In genomic region chr9:132207839-132208615, GRCh38 we compare ENCODE assay signal across 24 cellular contexts. TPM values are rescaled to one million over a fixed set of nuclear protein-coding genes. Genes with fewer than 3 reads are reported as not detected.
DNase-seq lines count a peak whose midpoint lies in the region; ATAC-seq, FAIRE-seq and TF ChIP-seq lines count a peak whose summit lies in the region.
"Had no signal": no experiment of that assay in that cellular context is flagged by ENCODE, and none has a peak within 500 bp of the region (broad histone marks: within the 10 kb centered on the region; RNA-seq: fewer than 3 reads in every experiment).

No MANE protein-coding gene starts in this region.

- no peak overlapping the region for H3K23ac ChIP-seq in neuronal stem cell (ENCODE audit: low read depth, low read length, poor library complexity)

- no peak for TF ChIP-seq EP300 in K562 (IDR thresholded peaks at IDR 0.05; ENCODE audit: low read length)

- no peak for TF ChIP-seq CTCF in K562 (IDR thresholded peaks at IDR 0.05 in 2 of 3, conservative IDR thresholded peaks at IDR 0.05 in 1 of 3; ENCODE audit: insufficient read depth in 2 of 3, low read depth in 1 of 3, low read length in 3 of 3)

- POLR2A ChIA-PET in K562 (lab: Yijun Ruan, JAX) = no interaction called here

- no peaks in the 10 kb centered on the region for H3K27me3 Mint-ChIP-seq in activated CD4-positive, alpha-beta T cell treated with anti-CD3 and anti-CD28 coated beads, Interleukin-2, amount 10 ng/mL, durations not matched to agents 24 days and 14 days

- H3K9me3 ChIP-seq in K562 (replicated peaks; ENCODE audit: control insufficient read depth, insufficient read depth, low read depth, low read length) (no peaks in the 10 kb centered on the region), neuronal stem cell (replicated peaks in 1 of 2; ENCODE audit: control insufficient read depth in 2 of 2, insufficient read depth in 1 of 2, low read depth in 1 of 2, low read length in 2 of 2) (peaks cover 0 to 2% of the 10 kb centered on the region in 2 donors)
- H3K9me3 ChIP-seq: neutrophil had no signal

- H3K36me3 ChIP-seq in K562 (ENCODE audit: control insufficient read depth, insufficient read depth, low read length) = no peaks in the 10 kb centered on the region
- H3K36me3 ChIP-seq in neuronal stem cell (replicated peaks in 1 of 2; ENCODE audit: control insufficient read depth in 2 of 2, insufficient read depth in 2 of 2, low read length in 2 of 2) = no peaks in the 10 kb centered on the region

- no peak overlapping the region for H4K91ac ChIP-seq in neuronal stem cell (ENCODE audit: low read depth, low read length, poor library complexity)

- H3K27me3 ChIP-seq in K562 (ENCODE audit: control insufficient read depth in 2 of 2, insufficient read depth in 2 of 2, low read length in 2 of 2) (peaks cover 43 to 87% of the 10 kb centered on the region in 2 experiments), neuronal stem cell (ENCODE audit: control insufficient read depth in 3 of 3, insufficient read depth in 3 of 3, low read depth in 1 of 3, low read length in 3 of 3) (peaks cover 0 to 30% (median 0%) of the 10 kb centered on the region in 3 experiments)
- H3K27me3 ChIP-seq: neutrophil had no signal

- no peak overlapping the region for H3K9ac ChIP-seq in K562 (ENCODE audit: insufficient read depth in 1 of 2, low read depth in 2 of 2, low read length in 2 of 2)
- H3K9ac ChIP-seq in neuronal stem cell (ENCODE audit: low read depth, low read length, poor library complexity) = peak overlapping the region; percentile 50

- 2% methylated on average over 14 of the region's 16 CpGs for WGBS in K562 (ENCODE audit: insufficient coverage, low coverage, missing lambda C conversion rate)
- no CpG with 5 or more reads among the region's 16 CpGs for WGBS in neuronal stem cell (ENCODE audit: extremely low coverage in 2 of 2, insufficient read length in 2 of 2, insufficient replicate concordance in 1 of 2), 2 donors

- no peak overlapping the region for H2BK120ac ChIP-seq in neuronal stem cell (ENCODE audit: low read depth, low read length)

- no peak overlapping the region for H3K4me3 Mint-ChIP-seq in activated CD4-positive, alpha-beta T cell treated with anti-CD3 and anti-CD28 coated beads, Interleukin-2, amount 10 ng/mL, durations not matched to agents 24 days and 14 days
- H3K4me3 Mint-ChIP-seq: B cell had no signal

- no TSS peak for BruUV-seq in K562 (replicated peaks; lab: Mats Ljungman, UMichigan)

- TF ChIP-seq POLR2A in K562 (conservative IDR thresholded peaks at IDR 0.05) = no peak

- no peak for DNase-seq in activated CD4-positive, alpha-beta T cell treated with anti-CD3 and anti-CD28 coated beads, Interleukin-2, amount 10 ng/mL, durations not matched to agents 24 days and 14 days
- DNase-seq in activated CD4-positive, alpha-beta T cell treated with anti-CD3 and anti-CD28 coated beads for 1 hour = no peak
- DNase-seq in KBM-7 (peak; percentile 12), K562 (ENCODE audit: extremely low read depth in 1 of 4, low spot score in 3 of 4) (no peak), neuronal stem cell (ENCODE audit: low spot score) (no peak), HUDEP-2 (lab: John Stamatoyannopoulos, UW; ENCODE audit: unreplicated experiment in 76 of 76) (no peak)
- DNase-seq: dorsolateral prefrontal cortex; glutamatergic neuron; NCI-H1092 treated with DMSO at 0.1 percent for 48 hours; NCI-H2029; NCI-H82; stimulated activated CD4-positive, alpha-beta T cell treated with anti-CD3 and anti-CD28 coated beads, Interleukin-15, amount 100 ng/mL, for 24 hours; T-helper 9 cell; WERI-Rb-1 had no signal

- TF ChIP-seq RAD21 in K562 (CRISPR knock-in tag; conservative IDR thresholded peaks at IDR 0.05 in 1 of 2, IDR thresholded peaks at IDR 0.05 in 1 of 2) = no peak

- H3K4me2 ChIP-seq in K562 (ENCODE audit: insufficient read depth, low read length) (no peak overlapping the region), neuronal stem cell (ENCODE audit: insufficient read depth, low read length, poor library complexity, severe bottlenecking) (no peak overlapping the region)
- H3K4me2 ChIP-seq: A549 had no signal

- peak overlapping the region; percentile 62 for H3K27ac Mint-ChIP-seq in activated CD4-positive, alpha-beta T cell treated with anti-CD3 and anti-CD28 coated beads, Interleukin-2, amount 10 ng/mL, durations not matched to agents 24 days and 14 days
- H3K27ac Mint-ChIP-seq: B cell, progenitor cell of endocrine pancreas had no signal

- H2BK12ac ChIP-seq in neuronal stem cell (ENCODE audit: low read length) = peak overlapping the region; percentile 7

- H3K79me1 ChIP-seq in neuronal stem cell (ENCODE audit: low read depth, low read length) = no peaks in the 10 kb centered on the region

- no peaks in the 10 kb centered on the region for H3K79me2 ChIP-seq in K562 (ENCODE audit: control insufficient read depth, insufficient read depth, low read length)

- no peaks in the 10 kb centered on the region for H3K9me1 ChIP-seq in K562 (ENCODE audit: control insufficient read depth, insufficient read depth, low read length)

- H3K4me1 ChIP-seq in K562 (replicated peaks in 1 of 2; ENCODE audit: control insufficient read depth in 2 of 2, insufficient read depth in 2 of 2, low read length in 2 of 2) (peaks cover 0 to 5% of the 10 kb centered on the region in 2 experiments; a peak in 1 of 5 replicates), neuronal stem cell (ENCODE audit: control insufficient read depth in 2 of 2, insufficient read depth in 1 of 2, low read depth in 1 of 2, low read length in 2 of 2) (no peaks in the 10 kb centered on the region)
- H3K4me1 ChIP-seq: A549 had no signal

- H3K4me3 ChIP-seq in K562 (no peak overlapping the region), neuronal stem cell (ENCODE audit: low read length in 2 of 2) (no peak overlapping the region)
- H3K4me3 ChIP-seq: A549, dorsolateral prefrontal cortex had no signal

- H4K20me1 ChIP-seq in K562 (replicated peaks; ENCODE audit: control insufficient read depth, insufficient read depth, low read length) = peaks cover 14% of the 10 kb centered on the region; the same call in 1 of the 2 replicates

- intact Hi-C loops in activated CD4-positive, alpha-beta T cell treated with anti-CD3 and anti-CD28 coated beads, Interleukin-2, amount 10 ng/mL, durations not matched to agents 24 days and 14 days (cut with micrococcal nuclease) = no loop called here
- intact Hi-C loops in K562 (cut with micrococcal nuclease) = no loop called here

- CTCF ChIA-PET in K562 (lab: Yijun Ruan, JAX; ENCODE audit: low intra/inter-chr PET ratio) = no interaction called here

- H3K27ac ChIP-seq in K562 (ENCODE audit: extremely low read depth, low read depth, low read length) = no peak overlapping the region
- no peak overlapping the region for H3K27ac ChIP-seq in neuronal stem cell (replicated peaks; ENCODE audit: low read length)
- H3K27ac ChIP-seq: A549, neutrophil, WERI-Rb-1 had no signal

- ATAC-seq in K562 (no peak), HG03457 (IDR thresholded peaks at IDR 0.05; ENCODE audit: unreplicated experiment) (no peak), GM21737 (IDR thresholded peaks at IDR 0.05; ENCODE audit: unreplicated experiment) (no peak)
- ATAC-seq: A549, Right ventricle myocardium inferior, sciatic nerve had no signal

- H3K18ac ChIP-seq in neuronal stem cell (ENCODE audit: low read length) = peak overlapping the region; percentile 0

- no peak overlapping the region for H2AFZ ChIP-seq in K562 (ENCODE audit: low read depth, low read length)
- H2AFZ ChIP-seq in neuronal stem cell (ENCODE audit: low read length) = no peak overlapping the region

- H2BK15ac ChIP-seq in neuronal stem cell (ENCODE audit: low read length) = no peak overlapping the region

- no peaks in the 10 kb centered on the region for H3K9me3 Mint-ChIP-seq in activated CD4-positive, alpha-beta T cell treated with anti-CD3 and anti-CD28 coated beads, Interleukin-2, amount 10 ng/mL, durations not matched to agents 24 days and 14 days

- H3K4ac ChIP-seq in neuronal stem cell (ENCODE audit: low read length) = no peak overlapping the region

- peaks cover 6% of the 10 kb centered on the region for H3K4me1 Mint-ChIP-seq in activated CD4-positive, alpha-beta T cell treated with anti-CD3 and anti-CD28 coated beads, Interleukin-2, amount 10 ng/mL, durations not matched to agents 24 days and 14 days
- H3K4me1 Mint-ChIP-seq: B cell had no signal

- H3K36me3 Mint-ChIP-seq in activated CD4-positive, alpha-beta T cell treated with anti-CD3 and anti-CD28 coated beads, Interleukin-2, amount 10 ng/mL, durations not matched to agents 24 days and 14 days (ENCODE audit: low read depth) = no peaks in the 10 kb centered on the region

- no peak for FAIRE-seq in K562 (lab: Jason Lieb, UNC)
- FAIRE-seq: A549, endothelial cell of umbilical vein, H54 had no signal

- in situ Hi-C loops in KBM-7 (cut with MboI; ENCODE audit: low pct_unique_long_range_greater_than_20kb, low sequenced_read_pairs) = no loop called here
- in situ Hi-C loops in K562 (cut with MboI) = no loop called here

- no peak overlapping the region for H2BK5ac ChIP-seq in neuronal stem cell (ENCODE audit: low read length)

- no peak overlapping the region for H2AK5ac ChIP-seq in neuronal stem cell (ENCODE audit: low read depth, low read length)

- peak overlapping the region; percentile 11 for H3K14ac ChIP-seq in neuronal stem cell (ENCODE audit: low read length)

- no peak overlapping the region for H4K8ac ChIP-seq in neuronal stem cell (ENCODE audit: low read depth, low read length)

RNA-seq across cellular contexts. Expression of gene NTNG2, which starts 46.2 kb away (rescaled TPM):
- 1.6 and 1.7 TPM in 2 replicates for total RNA-seq in activated CD4-positive, alpha-beta T cell treated with anti-CD3 and anti-CD28 coated beads, Interleukin-2, amount 10 ng/mL, durations not matched to agents 24 days and 14 days
- 0.65 TPM in 1 of 2 replicates, not detected in the other for total RNA-seq in K562 (2011; cell fraction: chromatin; rRNA removed; ENCODE audit: low replicate concordance)
- total RNA-seq in K562 (2011; cell fraction: nucleolus; rRNA removed) = 0.13 and 0.67 TPM in 2 replicates
- 0.07 and 2.3 TPM in 2 replicates for total RNA-seq in K562 (2011; cell fraction: nucleoplasm; rRNA removed)
- total RNA-seq in K562 (2014; rRNA removed) (not detected in 2 replicates), K562 (2014; rRNA removed; fragmentation: Illumina TruSeq; extraction: Trizol) (not detected in 2 replicates), K562 (2015; rRNA removed; fragmentation: Illumina TruSeq; extraction: Trizol) (not detected in 2 replicates), K562 (2021) (0.09 and 0.42 TPM in 2 replicates)
- polyA plus RNA-seq in K562 (2011; rRNA removed) (0.11 TPM in 1 of 2 replicates, not detected in the other), K562 (2014; fragmentation: Illumina TruSeq; extraction: Trizol) (not detected in 2 replicates), K562 (2014; fragmentation: Nextera tagmentation; extraction: Ambion mirVana) (not detected), K562 (2014; rRNA removed) (0.01 TPM in 1 of 2 replicates, not detected in the other)
- 0.19 and 2.2 TPM in 2 replicates for polyA plus RNA-seq in K562 (2011; cell fraction: cytosol; rRNA removed)
- 0.03 and 0.30 TPM in 2 replicates for polyA plus RNA-seq in K562 (2011; cell fraction: nucleus; rRNA removed)
- polyA plus RNA-seq in K562 (2012) = 0.11 and 0.25 TPM in 2 replicates
- not detected in 2 replicates for polyA minus RNA-seq in K562 (2011; rRNA and poly(A)+ RNA removed)
- not detected in 2 replicates for polyA minus RNA-seq in K562 (2011; cell fraction: cytosol; rRNA and poly(A)+ RNA removed)
- polyA minus RNA-seq in K562 (2011; cell fraction: nucleus; rRNA and poly(A)+ RNA removed) = 0.40 TPM in 1 of 2 replicates, not detected in the other
- 1.6 TPM for polyA plus RNA-seq in neuronal stem cell (2013, experiment 1 of 2)
- 2.1 TPM for polyA plus RNA-seq in neuronal stem cell (2013, experiment 2 of 2)
